In the genomic region with DNA sequence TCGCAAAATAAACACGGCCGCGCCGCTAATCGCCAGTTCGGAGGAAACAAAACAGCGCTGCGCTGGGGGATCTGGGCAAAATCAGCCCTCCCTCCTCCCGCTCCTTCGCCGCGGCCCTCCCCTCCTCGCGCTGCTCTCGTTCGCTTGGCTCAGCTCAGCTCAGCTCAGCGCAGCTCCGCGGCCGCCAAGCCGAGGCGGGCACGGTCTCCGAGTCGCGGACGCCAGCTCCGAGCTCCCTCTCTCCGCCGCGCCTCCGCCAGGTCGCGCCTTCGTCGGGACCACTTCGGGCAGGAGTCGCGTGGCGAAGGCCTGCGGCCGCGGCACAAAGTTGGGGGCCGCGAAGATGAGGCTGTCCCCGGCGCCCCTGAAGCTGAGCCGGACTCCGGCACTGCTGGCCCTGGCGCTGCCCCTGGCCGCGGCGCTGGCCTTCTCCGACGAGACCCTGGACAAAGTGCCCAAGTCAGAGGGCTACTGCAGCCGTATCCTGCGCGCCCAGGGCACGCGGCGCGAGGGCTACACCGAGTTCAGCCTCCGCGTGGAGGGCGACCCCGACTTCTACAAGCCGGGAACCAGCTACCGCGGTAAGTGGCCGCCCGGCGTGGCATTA, we compare ENCODE assay signal across 8 cellular contexts.
A peak's percentile ranks its signal among the peaks of the same experiment; 100 is the strongest.
DNase-seq lines count a peak whose midpoint lies in the region.

Gene SPON1, plus strand, starts transcription at position 162 of the 607 bp plus-strand sequence. Its CDS starts 182 bp downstream, at position 344.

- H3K4me3 ChIP-seq in iPS-11a (ENCODE audit: low read depth, low read length): peak within 1 kb of the TSS; percentile 39
- peak within 1 kb of the TSS; percentile 23 to 40 (median 30) for H3K4me3 ChIP-seq in skin epidermis

- peak within 1 kb of the TSS in 18 of 21 experiments; percentile 18 to 77 (median 52) for H3K27ac ChIP-seq in skin epidermis

- peak; percentile 64 for DNase-seq in AG20443 (ENCODE audit: low spot score)
- DNase-seq in NCI-H82 treated with DMSO at 0.1 percent for 48 hours (lab: John Stamatoyannopoulos, UW; ENCODE audit: unreplicated experiment): peak; percentile 34
- peak in 40 of 58 donors; percentile 14 to 82 (median 44) for DNase-seq in anterior cingulate cortex (lab: John Stamatoyannopoulos, UW)
- DNase-seq in SW 1271 (lab: John Stamatoyannopoulos, UW): no peak
- no peak for DNase-seq in NK-92 (lab: John Stamatoyannopoulos, UW; ENCODE audit: unreplicated experiment)
- DNase-seq in NCI-H345 treated with DMSO at 0.1 percent for 48 hours (lab: John Stamatoyannopoulos, UW; ENCODE audit: unreplicated experiment): no peak

Comparison
In these comparisons a context has a peak if more than half of its experiments do, and no peak if none do; other contexts are left out.
1. DNase-seq: peak in AG20443 (single experiment), NCI-H82 treated with DMSO at 0.1 percent for 48 hours (single experiment) and anterior cingulate cortex (40 of 58); none in SW 1271 (0 of 2), NK-92 (single experiment) and NCI-H345 treated with DMSO at 0.1 percent for 48 hours (single experiment).